In the genomic region with DNA sequence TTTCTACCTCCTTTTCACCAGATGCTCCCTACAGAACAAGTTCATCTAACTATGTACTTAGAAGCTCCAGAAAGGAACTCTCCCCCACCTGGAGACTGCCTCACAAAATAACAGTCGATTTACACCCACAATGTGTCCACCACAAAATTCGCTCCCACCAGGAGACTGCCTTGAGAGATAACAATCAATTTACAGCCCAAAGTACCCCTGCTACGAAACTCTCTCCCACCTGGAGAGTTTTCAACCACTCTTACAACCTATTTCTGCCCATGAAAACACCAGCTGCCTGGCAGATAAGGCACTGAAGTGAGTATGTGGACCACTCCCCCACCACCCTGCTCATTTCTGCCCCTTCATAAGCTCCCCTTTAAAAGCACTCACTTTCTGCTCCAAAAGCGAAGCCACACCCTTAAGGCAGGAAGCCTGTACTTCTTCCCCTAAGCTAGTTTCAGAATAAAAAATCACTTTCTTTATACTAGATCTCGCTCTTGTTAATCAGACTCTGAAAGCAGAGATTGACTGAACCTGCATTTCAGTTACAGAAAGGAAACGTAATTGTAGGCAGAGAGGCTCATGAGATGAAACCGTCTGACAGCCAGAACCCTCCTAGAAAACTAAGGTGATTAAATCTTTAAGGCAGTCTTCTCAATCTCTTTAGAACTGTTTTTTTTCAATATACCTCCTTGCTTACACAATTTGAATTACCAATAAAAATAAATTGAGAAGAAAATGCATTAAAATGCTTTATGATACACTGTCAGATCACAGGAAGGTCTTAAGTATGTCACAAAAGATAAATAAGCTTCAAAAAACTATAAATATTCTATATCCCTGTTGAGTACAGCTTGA, we compare ENCODE assay signal across 13 cellular contexts.
A peak's percentile ranks its signal among the peaks of the same experiment; 100 is the strongest.
DNase-seq lines count a peak whose midpoint lies in the region; ATAC-seq, FAIRE-seq and TF ChIP-seq lines count a peak whose summit lies in the region.
"Had no signal": no experiment of that assay in that cellular context is flagged by ENCODE, and none has a peak within 500 bp of the region (broad histone marks: within the 10 kb centered on the region; RNA-seq: fewer than 3 reads in every experiment).

No MANE protein-coding gene starts in this region.

- POLR2A ChIA-PET in H1 (lab: Charles Lee; ENCODE audit: partially characterized antibody) = interaction anchor here (1.0 kb wide), 1 partner anchor 10 kb away, joined by 3 read pairs; no protein-coding TSS in a partner anchor

- no peak overlapping the region; the same call in 1 of the 2 replicates for H2BK5ac ChIP-seq in H1 (ENCODE audit: low read depth, low read length)

- no peak for TF ChIP-seq POLR2A in GM12892 (IDR thresholded peaks at IDR 0.05; ENCODE audit: low read depth, low read length)
- no peak for TF ChIP-seq POLR2A in H1 (IDR thresholded peaks at IDR 0.05; ENCODE audit: control extremely low read depth in 1 of 2, low read depth in 2 of 2, low read length in 2 of 2)

- CTCF ChIA-PET in H1 (lab: Charles Lee; ENCODE audit: partially characterized antibody) = interaction anchor here (0.8 to 1.8 kb wide), 3 partner anchors 25 to 193 kb away, joined by 3 to 6 read pairs (median 4); no protein-coding TSS in a partner anchor

- TF ChIP-seq CTCF in H1 (IDR thresholded peaks at IDR 0.05; ENCODE audit: control extremely low read depth in 1 of 3, insufficient read depth in 1 of 3, low read depth in 1 of 3, low read length in 3 of 3) = no peak

- no peak overlapping the region for H3K9ac ChIP-seq in H1 (replicated peaks in 1 of 4; ENCODE audit: extremely low read depth in 1 of 4, low read depth in 3 of 4, low read length in 3 of 4)

- H3K4me2 ChIP-seq in H1 (ENCODE audit: insufficient read depth in 1 of 2, low read depth in 2 of 2, low read length in 2 of 2) = peak overlapping the region in 1 of 2 experiments; percentile 19; a peak in 1 of 4 replicates

- 0 out of 2 replicates have a peak overlapping the region, but pooled peaks have one; percentile 21 for H2BK20ac ChIP-seq in H1 (ENCODE audit: low read length)

- FAIRE-seq in GM12892 (lab: Jason Lieb, UNC) (peak; percentile 78), H1 (lab: Jason Lieb, UNC) (no peak)

- H3K23ac ChIP-seq in H1 (ENCODE audit: insufficient read length) = no peak overlapping the region

- H3K27me3 ChIP-seq in H1 (replicated peaks in 1 of 4; ENCODE audit: control insufficient read depth in 3 of 4, extremely low read depth in 1 of 4, insufficient read depth in 3 of 4, low read length in 3 of 4) = no peaks in the 10 kb centered on the region
- H3K27me3 ChIP-seq: SJCRH30 had no signal

- no peak overlapping the region for H3K4ac ChIP-seq in H1 (replicated peaks; ENCODE audit: insufficient read length, low read depth, low read length)

- ATAC-seq in GM19351 (IDR thresholded peaks at IDR 0.05; ENCODE audit: unreplicated experiment) = peak; percentile 81
- peak; percentile 77 for ATAC-seq in HG03135 (IDR thresholded peaks at IDR 0.05; ENCODE audit: unreplicated experiment)
- ATAC-seq: heart left ventricle had no signal

- 68% methylated on average over 7 of the region's 7 CpGs; no CpG with 5 or more reads in 1 of the 2 experiments for WGBS in H1 (ENCODE audit: extremely low coverage in 1 of 2, insufficient coverage in 1 of 2, insufficient read length in 1 of 2, insufficient replicate concordance in 2 of 2, low coverage in 1 of 2, low lambda C conversion rate in 2 of 2, missing lambda C conversion rate in 1 of 2), 2 experiments

- no peak for TF ChIP-seq RAD21 in H1 (IDR thresholded peaks at IDR 0.05 in 1 of 2, conservative IDR thresholded peaks at IDR 0.05 in 1 of 2; ENCODE audit: low read depth in 2 of 2, low read length in 2 of 2)

- H3K56ac ChIP-seq in H1 (replicated peaks; ENCODE audit: insufficient read length, low read depth, low read length) = no peak overlapping the region

- H3K79me2 ChIP-seq in H1 (ENCODE audit: control insufficient read depth in 1 of 2, insufficient read depth in 2 of 2, low read length in 2 of 2) = no peaks in the 10 kb centered on the region

- no peak overlapping the region for H3K14ac ChIP-seq in H1 (ENCODE audit: insufficient read length)

- no peak overlapping the region for H3K4me3 ChIP-seq in H1 (ENCODE audit: extremely low read depth in 1 of 4, insufficient read depth in 2 of 4, low read depth in 3 of 4, low read length in 4 of 4)
- H3K4me3 ChIP-seq: heart left ventricle, SJCRH30 had no signal

- DNase-seq in GM12892 (ENCODE audit: insufficient read length) (no peak), H1 (ENCODE audit: low read depth in 1 of 2, low spot score in 2 of 2) (no peak), SHP77 (lab: John Stamatoyannopoulos, UW) (no peak), hypothalamus (lab: John Stamatoyannopoulos, UW) (no peak), NCI-H146 treated with DMSO at 0.1 percent for 48 hours (lab: John Stamatoyannopoulos, UW; ENCODE audit: unreplicated experiment) (no peak), amygdala (lab: John Stamatoyannopoulos, UW) (no peak)
- DNase-seq: activated CD8-positive, alpha-beta memory T cell treated with anti-CD3 and anti-CD28 coated beads, Interleukin-2, amount 50 U/mL, for 4 hours; heart left ventricle; natural killer cell; NCI-H187 treated with DMSO at 0.1 percent for 48 hours; SJCRH30 had no signal

- no peak overlapping the region for H3K18ac ChIP-seq in H1 (ENCODE audit: extremely low read depth, low read length)

- no peak overlapping the region for H3K27ac ChIP-seq in H1 (ENCODE audit: low read depth, low read length)
- H3K27ac ChIP-seq: heart left ventricle, SJCRH30 had no signal

- H2BK15ac ChIP-seq in H1 (ENCODE audit: low read length) = peak overlapping the region; percentile 53; the same call in 1 of the 2 replicates

- no peaks in the 10 kb centered on the region for H3K36me3 ChIP-seq in H1 (ENCODE audit: control insufficient read depth in 2 of 4, insufficient read depth in 4 of 4, low read length in 3 of 4)
- H3K36me3 ChIP-seq: heart left ventricle, SJCRH30 had no signal

- H3K9me3 ChIP-seq in H1 (ENCODE audit: insufficient read depth in 2 of 2, low read depth in 1 of 2, low read length in 1 of 2) = no peaks in the 10 kb centered on the region
- H3K9me3 ChIP-seq: heart left ventricle, SJCRH30 had no signal

- H2BK12ac ChIP-seq in H1 (ENCODE audit: low read depth, low read length) = 0 out of 2 replicates have a peak overlapping the region, but pooled peaks have one; percentile 41

- no peaks in the 10 kb centered on the region for H4K20me1 ChIP-seq in H1 (replicated peaks in 1 of 2; ENCODE audit: control insufficient read depth in 1 of 2, insufficient read depth in 2 of 2, low read length in 2 of 2)

- no peak overlapping the region for H4K91ac ChIP-seq in H1 (replicated peaks; ENCODE audit: insufficient read length, low read length)

- H3K4me1 ChIP-seq in H1 (replicated peaks in 1 of 4; ENCODE audit: control insufficient read depth in 3 of 4, insufficient read depth in 4 of 4, low read length in 3 of 4) = peaks cover 0 to 3% (median 1%) of the 10 kb centered on the region in 4 experiments; a peak in 3 of 7 replicates

- H4K8ac ChIP-seq in H1 (ENCODE audit: extremely low read depth, insufficient read depth, low read length) = no peak overlapping the region

- no peak overlapping the region for H2AK5ac ChIP-seq in H1 (ENCODE audit: low read depth, low read length)

- no peak overlapping the region for H4K5ac ChIP-seq in H1 (ENCODE audit: insufficient read length, low read depth, low read length)

- no peak for TF ChIP-seq EP300 in H1 (IDR thresholded peaks at IDR 0.05; ENCODE audit: borderline replicate concordance in 1 of 2, low read depth in 2 of 2, low read length in 2 of 2)

- no peaks in the 10 kb centered on the region for H3K23me2 ChIP-seq in H1 (ENCODE audit: low read depth, low read length)

- peak overlapping the region; percentile 47 for H2AFZ ChIP-seq in H1 (ENCODE audit: low read length)

- no peaks in the 10 kb centered on the region for H3K79me1 ChIP-seq in H1 (ENCODE audit: low read depth, low read length)

- H2BK120ac ChIP-seq in H1 (replicated peaks; ENCODE audit: low read depth, low read length) = no peak overlapping the region

TF ChIP-seq in H1, 55 proteins besides CTCF, POLR2A, EP300 and RAD21 (continues in another document):
- TF ChIP-seq CTBP2 (IDR thresholded peaks at IDR 0.05; ENCODE audit: borderline replicate concordance, insufficient read depth, insufficient read length, low read length) (no peak), RFX5 (IDR thresholded peaks at IDR 0.05; ENCODE audit: borderline replicate concordance, low read depth, low read length) (no peak), SP1 (IDR thresholded peaks at IDR 0.05; ENCODE audit: low read depth, low read length) (no peak), EZH2 (IDR thresholded peaks at IDR 0.05; ENCODE audit: low read depth, low read length, severe bottlenecking) (no peak)
